In the genomic region with DNA sequence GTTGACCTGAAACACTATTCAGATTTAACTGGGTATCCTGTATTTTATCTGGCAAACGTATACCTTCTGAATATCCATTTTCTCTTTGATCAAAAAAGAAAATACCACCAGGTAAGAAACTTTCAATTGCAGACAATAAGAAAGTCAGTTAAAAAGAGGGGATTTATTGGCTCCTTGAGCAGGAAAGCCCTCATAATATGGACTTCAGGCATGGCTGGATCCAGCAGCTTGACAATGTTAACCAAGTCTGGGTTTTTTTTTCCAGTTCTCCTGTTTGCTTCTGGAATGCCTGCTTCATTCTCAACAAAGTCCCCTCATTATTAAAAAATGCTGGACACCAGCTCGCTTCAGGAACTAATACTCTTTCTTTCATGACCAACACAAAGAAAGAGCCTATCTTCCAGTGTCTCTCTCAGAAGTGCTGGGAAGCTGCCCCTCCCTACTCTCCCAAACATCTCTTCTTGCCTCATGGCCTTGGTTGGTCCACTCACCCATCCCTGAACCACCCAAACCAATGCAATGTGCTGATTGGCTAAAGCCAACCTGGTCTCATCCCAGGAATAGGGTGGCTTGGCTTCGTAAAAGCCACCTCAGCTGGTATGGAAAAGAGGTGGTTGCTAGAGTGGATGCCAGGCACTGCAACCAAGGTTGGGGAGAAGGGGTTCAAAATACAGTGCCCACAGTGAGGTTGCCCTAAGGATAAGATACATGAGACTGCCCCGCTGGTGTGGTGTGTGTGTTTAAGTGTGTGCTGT, we compare ENCODE assay signal across 15 cellular contexts. TPM values are rescaled to one million over a fixed set of nuclear protein-coding genes. Genes with fewer than 3 reads are reported as not detected.
"Had no signal": no experiment of that assay in that cellular context is flagged by ENCODE, and none has a peak within 500 bp of the region (broad histone marks: within the 10 kb centered on the region; RNA-seq: fewer than 3 reads in every experiment).

No MANE protein-coding gene starts in this region.

- H3K36me3 ChIP-seq: thoracic aorta had no signal

- H3K9me3 Mint-ChIP-seq: activated naive CD8-positive, alpha-beta T cell treated with anti-CD3 and anti-CD28 coated beads for 36 hours; endodermal cell; nephron; T-cell; WTC11 had no signal

- H3K9me3 ChIP-seq: mucosa of descending colon, psoas muscle, thoracic aorta had no signal

- DNase-seq: activated CD4-positive, alpha-beta T cell treated with anti-CD3 and anti-CD28 coated beads for 48 hours; activated naive CD8-positive, alpha-beta T cell treated with anti-CD3 and anti-CD28 coated beads for 36 hours; cerebellar nuclear complex; endodermal cell; stimulated activated CD4-positive, alpha-beta T cell treated with anti-CD3 and anti-CD28 coated beads, Interleukin-2, amount 100 ng/mL, for 24 hours; stimulated activated naive CD8-positive, alpha-beta T cell treated with anti-CD3 and anti-CD28 coated beads, Interleukin-15, Interleukin-2, amounts not matched to agents 100 U/mL and 50 U/mL, for 24 hours; T-cell had no signal

- H3K27ac ChIP-seq: psoas muscle, thoracic aorta had no signal

- H3K4me1 Mint-ChIP-seq: nephron had no signal

- H3K4me3 ChIP-seq: mucosa of descending colon, psoas muscle had no signal

- H3K4me3 Mint-ChIP-seq: activated naive CD8-positive, alpha-beta T cell treated with anti-CD3 and anti-CD28 coated beads for 36 hours; endodermal cell; T-cell; WTC11 had no signal

- H3K27ac Mint-ChIP-seq: activated naive CD8-positive, alpha-beta T cell treated with anti-CD3 and anti-CD28 coated beads for 36 hours; endodermal cell; nephron; T-cell; WTC11 had no signal

- H3K36me3 Mint-ChIP-seq: activated naive CD8-positive, alpha-beta T cell treated with anti-CD3 and anti-CD28 coated beads for 36 hours; T-cell; WTC11 had no signal

- ATAC-seq: esophagus mucosa; mucosa of descending colon; psoas muscle; sciatic nerve; stimulated activated naive CD8-positive, alpha-beta T cell treated with anti-CD3 and anti-CD28 coated beads, Interleukin-15, Interleukin-2, amounts not matched to agents 100 U/mL and 50 U/mL, for 24 hours; T-cell; WTC11 had no signal

RNA-seq across cellular contexts. Expression of a gene that starts 30.6 kb away (rescaled TPM):
- total RNA-seq: endodermal cell, fibroblast of villous mesenchyme had no signal

RNA-seq across cellular contexts. Expression of a gene that starts 49.2 kb away (rescaled TPM):
- total RNA-seq: activated naive CD8-positive, alpha-beta T cell treated with anti-CD3 and anti-CD28 coated beads for 36 hours had no signal
